1 cellular context compared by ENCODE assay signal in the genomic region with DNA sequence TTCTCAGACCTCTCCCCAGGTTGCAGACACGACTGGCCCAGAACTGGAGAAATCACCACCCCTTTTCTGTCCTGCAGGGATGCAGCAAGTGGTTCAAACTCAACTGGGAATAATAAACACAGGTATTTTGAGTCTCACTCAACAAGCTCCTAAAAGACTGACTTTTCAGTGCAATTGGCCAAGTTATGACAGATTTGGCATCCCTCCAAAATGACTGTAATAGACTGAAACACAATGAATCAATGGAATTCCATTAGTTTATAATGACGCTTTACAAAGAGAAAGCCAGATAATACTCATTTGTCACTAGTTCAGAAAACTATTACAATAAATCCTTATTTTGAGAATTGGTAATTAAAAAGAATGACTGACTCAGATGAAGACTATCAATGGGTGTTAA.
TF ChIP-seq lines count a peak whose summit lies in the region.

No MANE protein-coding gene starts in this region.

TF ChIP-seq in K562, 482 proteins besides CTCF, POLR2A, EP300 and RAD21:
- TF ChIP-seq BRD9 (IDR thresholded peaks at IDR 0.05; ENCODE audit: low read depth, partially characterized antibody) (no peak), SIRT6 (IDR thresholded peaks at IDR 0.05; ENCODE audit: low read depth, low read length) (no peak), ZNF347 (CRISPR knock-in tag; IDR thresholded peaks at IDR 0.05; ENCODE audit: low read depth) (no peak), NFIC (IDR thresholded peaks at IDR 0.05) (peak; percentile 30; the same call in 1 of the 2 replicates)
